ENCODE assay signal across 9 cellular contexts in genomic region chr2:237154894-237155851, GRCh38.
DNase-seq lines count a peak whose midpoint lies in the region; ATAC-seq and TF ChIP-seq lines count a peak whose summit lies in the region.
"Had no signal": no experiment of that assay in that cellular context is flagged by ENCODE, and none has a peak within 500 bp of the region (broad histone marks: within the 10 kb centered on the region; RNA-seq: fewer than 3 reads in every experiment).

No MANE protein-coding gene starts in this region.

- 95% methylated on average over 10 of the region's 10 CpGs for WGBS in SK-N-SH (ENCODE audit: low lambda C conversion rate)

- no peak overlapping the region for H3K27ac Mint-ChIP-seq in GM23338
- H3K27ac Mint-ChIP-seq in activated T-helper 2 cell treated with anti-CD3 and anti-CD28 coated beads, Interferon-gamma antibody, Interleukin-2, Interleukin-4, amounts not matched to agents 10 μg/mL and 5 μg/mL and 100 μg/mL, durations not matched to agents 14 hours and 24 hours and 36 hours = peak overlapping the region; percentile 82

- H3K4me2 ChIP-seq in SK-N-SH (no peak overlapping the region), GM23338 (no peak overlapping the region)

- H3K27ac ChIP-seq in SK-N-SH (ENCODE audit: low read depth in 2 of 2, low read length in 1 of 2) (peak overlapping the region in 1 of 2 experiments; percentile 92; a peak in 1 of 4 replicates), GM23338 (ENCODE audit: low read depth) (no peak overlapping the region)

- H3K27me3 ChIP-seq in SK-N-SH (ENCODE audit: insufficient read depth) (no peaks in the 10 kb centered on the region), GM23338 (ENCODE audit: insufficient read depth) (no peaks in the 10 kb centered on the region)

- H3K4me1 ChIP-seq in SK-N-SH (ENCODE audit: control insufficient read depth in 1 of 2, insufficient read depth in 2 of 2, low read depth in 1 of 2, low read length in 1 of 2) (peaks cover 23 to 24% of the 10 kb centered on the region in 2 experiments; a peak in 3 of 4 replicates), GM23338 (ENCODE audit: insufficient read depth) (no peaks in the 10 kb centered on the region)

- H3K4me1 Mint-ChIP-seq in GM23338 = peaks cover 9% of the 10 kb centered on the region
- H3K4me1 Mint-ChIP-seq in activated T-helper 2 cell treated with anti-CD3 and anti-CD28 coated beads, Interferon-gamma antibody, Interleukin-2, Interleukin-4, amounts not matched to agents 10 μg/mL and 5 μg/mL and 100 μg/mL, durations not matched to agents 14 hours and 24 hours and 36 hours (ENCODE audit: low read depth) = peaks cover 31% of the 10 kb centered on the region

- TF ChIP-seq RAD21 in SK-N-SH (IDR thresholded peaks at IDR 0.05; ENCODE audit: low read length) = no peak

- H3K9me2 ChIP-seq in SK-N-SH (no peaks in the 10 kb centered on the region), GM23338 (ENCODE audit: insufficient read depth) (no peaks in the 10 kb centered on the region)

- no peak overlapping the region for H3K9ac ChIP-seq in SK-N-SH

- peaks cover 2% of the 10 kb centered on the region; the same call in 2 of the 3 replicates for H3K9me3 Mint-ChIP-seq in GM23338
- H3K9me3 Mint-ChIP-seq in activated T-helper 2 cell treated with anti-CD3 and anti-CD28 coated beads, Interferon-gamma antibody, Interleukin-2, Interleukin-4, amounts not matched to agents 10 μg/mL and 5 μg/mL and 100 μg/mL, durations not matched to agents 14 hours and 24 hours and 36 hours = peaks cover 3% of the 10 kb centered on the region

- H3K9me3 ChIP-seq in SK-N-SH = no peaks in the 10 kb centered on the region

- CTCF ChIA-PET in SK-N-SH (lab: Yijun Ruan, JAX) = interaction anchor here (0.8 to 2.6 kb wide), 22 partner anchors 10 to 620 kb away, joined by 3 to 36 read pairs (median 5); no protein-coding TSS in a partner anchor

- no peaks in the 10 kb centered on the region for H3K36me3 Mint-ChIP-seq in GM23338 (ENCODE audit: low read depth)
- H3K36me3 Mint-ChIP-seq in activated T-helper 2 cell treated with anti-CD3 and anti-CD28 coated beads, Interferon-gamma antibody, Interleukin-2, Interleukin-4, amounts not matched to agents 10 μg/mL and 5 μg/mL and 100 μg/mL, durations not matched to agents 14 hours and 24 hours and 36 hours (ENCODE audit: low read depth) = peaks cover 6% of the 10 kb centered on the region

- peak; percentile 39 for DNase-seq in SK-N-SH
- no peak for DNase-seq in GM23338 (ENCODE audit: low spot score)
- DNase-seq in activated T-helper 2 cell treated with anti-CD3 and anti-CD28 coated beads, Interferon-gamma antibody, Interleukin-2, Interleukin-4, amounts not matched to agents 10 μg/mL and 5 μg/mL and 100 μg/mL, durations not matched to agents 14 hours and 24 hours and 36 hours (ENCODE audit: low spot score) = no peak
- DNase-seq in stimulated activated CD4-positive, alpha-beta T cell treated with anti-CD3 and anti-CD28 coated beads, Interleukin-2, amount 100 ng/mL, for 24 hours = peak; percentile 39 to 59
- no peak for DNase-seq in NCI-H1417 treated with DMSO at 0.1 percent for 48 hours (lab: John Stamatoyannopoulos, UW)
- DNase-seq in T-helper 9 cell = no peak
- no peak for DNase-seq in HuH-7 (ENCODE audit: low spot score)
- DNase-seq: hippocampal formation had no signal

- no peak overlapping the region for H2AFZ ChIP-seq in SK-N-SH (ENCODE audit: low read depth)
- H2AFZ ChIP-seq in GM23338 = peak overlapping the region; percentile 38; the same call in 1 of the 2 replicates

- H4K20me1 ChIP-seq in SK-N-SH (ENCODE audit: insufficient read depth) (no peaks in the 10 kb centered on the region), GM23338 (replicated peaks; ENCODE audit: insufficient read depth) (no peaks in the 10 kb centered on the region)

- intact Hi-C loops in activated T-helper 2 cell treated with anti-CD3 and anti-CD28 coated beads, Interferon-gamma antibody, Interleukin-2, Interleukin-4, amounts not matched to agents 10 μg/mL and 5 μg/mL and 100 μg/mL, durations not matched to agents 14 hours and 24 hours and 36 hours (cut with micrococcal nuclease) = loop anchor here (1.0 to 2.0 kb wide), 5 partner anchors 72 to 417 kb away; no protein-coding TSS in a partner anchor

- no peak overlapping the region for H3K4me3 Mint-ChIP-seq in GM23338
- no peak overlapping the region for H3K4me3 Mint-ChIP-seq in activated T-helper 2 cell treated with anti-CD3 and anti-CD28 coated beads, Interferon-gamma antibody, Interleukin-2, Interleukin-4, amounts not matched to agents 10 μg/mL and 5 μg/mL and 100 μg/mL, durations not matched to agents 14 hours and 24 hours and 36 hours (ENCODE audit: low read depth)

- TF ChIP-seq CTCF in SK-N-SH (IDR thresholded peaks at IDR 0.05) (no peak), GM23338 (conservative IDR thresholded peaks at IDR 0.05; ENCODE audit: low read depth in 2 of 2) (no peak)

- no peaks in the 10 kb centered on the region for H3K79me2 ChIP-seq in SK-N-SH (ENCODE audit: insufficient read depth)
- H3K79me2 ChIP-seq in GM23338 (replicated peaks; ENCODE audit: insufficient read depth) = no peaks in the 10 kb centered on the region

- no peak for TF ChIP-seq EP300 in SK-N-SH (IDR thresholded peaks at IDR 0.05; ENCODE audit: borderline replicate concordance in 1 of 2, low read depth in 1 of 2, low read length in 1 of 2)

- H3K36me3 ChIP-seq in SK-N-SH (replicated peaks in 1 of 2; ENCODE audit: control insufficient read depth in 1 of 2, insufficient read depth in 2 of 2, low read length in 1 of 2) (no peaks in the 10 kb centered on the region), GM23338 (ENCODE audit: insufficient read depth) (no peaks in the 10 kb centered on the region)

- H3K4me3 ChIP-seq in SK-N-SH (ENCODE audit: low read depth in 2 of 2, low read length in 1 of 2) (no peak overlapping the region), GM23338 (no peak overlapping the region)

- POLR2A ChIA-PET in SK-N-SH (lab: Yijun Ruan, JAX) = interaction anchor here (1.0 kb wide), 1 partner anchor 255 kb away, joined by 3 read pairs; no protein-coding TSS in a partner anchor

- H3F3A ChIP-seq in SK-N-SH (replicated peaks; ENCODE audit: insufficient read depth) = peaks cover 31% of the 10 kb centered on the region
- no peaks in the 10 kb centered on the region for H3F3A ChIP-seq in GM23338 (replicated peaks; ENCODE audit: low read depth)

- peaks cover 2% of the 10 kb centered on the region for H3K27me3 Mint-ChIP-seq in GM23338 (ENCODE audit: insufficient read depth, low read depth, poor library complexity)
- H3K27me3 Mint-ChIP-seq in activated T-helper 2 cell treated with anti-CD3 and anti-CD28 coated beads, Interferon-gamma antibody, Interleukin-2, Interleukin-4, amounts not matched to agents 10 μg/mL and 5 μg/mL and 100 μg/mL, durations not matched to agents 14 hours and 24 hours and 36 hours (ENCODE audit: low read depth) = no peaks in the 10 kb centered on the region

- no peak for ATAC-seq in SK-N-SH treated with all-trans-retinoic acid at 6 μM for 48 hours
- no peak for ATAC-seq in GM23338

TF ChIP-seq in SK-N-SH, 30 proteins besides CTCF, POLR2A, EP300 and RAD21 (continues in another document):
- TF ChIP-seq FOSL2 (IDR thresholded peaks at IDR 0.05; ENCODE audit: borderline replicate concordance, low read depth) (no peak), PBX3 (IDR thresholded peaks at IDR 0.05) (no peak), MAX (IDR thresholded peaks at IDR 0.05; ENCODE audit: low read depth) (no peak)

TF ChIP-seq in SK-N-SH treated with all-trans-retinoic acid at 6 μM for 48 hours, 23 proteins besides CTCF, POLR2A, EP300 and RAD21:
- TF ChIP-seq ZC3H10 (CRISPR knock-in tag; IDR thresholded peaks at IDR 0.05) (no peak), ESRRG (CRISPR knock-in tag; IDR thresholded peaks at IDR 0.05) (no peak)

TF ChIP-seq in GM23338, 12 proteins besides CTCF, POLR2A, EP300 and RAD21 (continues in another document):
- no peak for TF ChIP-seq ZNF331 (CRISPR knock-in tag; IDR thresholded peaks at IDR 0.05; ENCODE audit: low read depth)
- no peak for TF ChIP-seq JUNB (IDR thresholded peaks at IDR 0.05; ENCODE audit: unreplicated experiment)
- TF ChIP-seq CREB1 (CRISPR knock-in tag; IDR thresholded peaks at IDR 0.05; ENCODE audit: low read depth) = no peak
- no peak for TF ChIP-seq NANOG (IDR thresholded peaks at IDR 0.05; ENCODE audit: borderline replicate concordance)
- no peak for TF ChIP-seq ZNF114 (CRISPR knock-in tag; IDR thresholded peaks at IDR 0.05)
- TF ChIP-seq STAT1 (IDR thresholded peaks at IDR 0.05; ENCODE audit: unreplicated experiment) = no peak
- TF ChIP-seq REST (IDR thresholded peaks at IDR 0.05; ENCODE audit: unreplicated experiment) = no peak
- TF ChIP-seq POLR2AphosphoS5 (IDR thresholded peaks at IDR 0.05; ENCODE audit: low read depth) = no peak
- TF ChIP-seq EZH2phosphoT487 (IDR thresholded peaks at IDR 0.05; ENCODE audit: unreplicated experiment) = no peak

Comparison
In these comparisons a context has a peak if more than half of its experiments do, and no peak if none do; other contexts are left out.
1. DNase-seq: peak in SK-N-SH (single experiment) and stimulated activated CD4-positive, alpha-beta T cell treated with anti-CD3 and anti-CD28 coated beads, Interleukin-2, amount 100 ng/mL, for 24 hours (2 of 2); none in GM23338 (single experiment), activated T-helper 2 cell treated with anti-CD3 and anti-CD28 coated beads, Interferon-gamma antibody, Interleukin-2, Interleukin-4, amounts not matched to agents 10 μg/mL and 5 μg/mL and 100 μg/mL, durations not matched to agents 14 hours and 24 hours and 36 hours (single experiment), NCI-H1417 treated with DMSO at 0.1 percent for 48 hours (single experiment), T-helper 9 cell (single experiment) and HuH-7 (single experiment).